ENCODE assay signal across 16 cellular contexts in the genomic region with DNA sequence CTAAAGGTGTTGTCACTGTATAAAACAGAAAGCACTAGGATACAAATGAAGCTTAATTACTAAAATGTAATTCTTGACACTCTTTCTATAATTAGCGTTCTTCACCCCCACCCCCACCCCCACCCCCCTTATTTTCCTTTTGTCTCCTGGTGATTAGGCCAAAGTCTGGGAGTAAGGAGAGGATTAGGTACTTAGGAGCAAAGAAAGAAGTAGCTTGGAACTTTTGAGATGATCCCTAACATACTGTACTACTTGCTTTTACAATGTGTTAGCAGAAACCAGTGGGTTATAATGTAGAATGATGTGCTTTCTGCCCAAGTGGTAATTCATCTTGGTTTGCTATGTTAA. TPM values are rescaled to one million over a fixed set of nuclear protein-coding genes. Genes with fewer than 3 reads are reported as not detected.
A peak's percentile ranks its signal among the peaks of the same experiment; 100 is the strongest.
DNase-seq lines count a peak whose midpoint lies in the region; ATAC-seq and TF ChIP-seq lines count a peak whose summit lies in the region.
"Had no signal": no experiment of that assay in that cellular context is flagged by ENCODE, and none has a peak within 500 bp of the region (broad histone marks: within the 10 kb centered on the region; RNA-seq: fewer than 3 reads in every experiment).

No MANE protein-coding gene starts in this region.

- H3K27ac ChIP-seq in HUES6 (ENCODE audit: low read depth, low read length) (peak overlapping the region; percentile 59; the same call in 1 of the 2 replicates), ascending aorta (no peak overlapping the region)
- H3K27ac ChIP-seq: tibial artery had no signal

- peaks cover 18% of the 10 kb centered on the region for H3K36me3 Mint-ChIP-seq in WTC11
- peaks cover 6 to 21% of the 10 kb centered on the region in 2 donors for H3K36me3 Mint-ChIP-seq in activated T-cell treated with anti-CD3 and anti-CD28 coated beads, Interleukin-2, amount 50 U/mL, for 72 hours (ENCODE audit: insufficient read depth in 2 of 2)

- peaks cover 57% of the 10 kb centered on the region for H3K4me1 Mint-ChIP-seq in WTC11
- H3K4me1 Mint-ChIP-seq in activated T-cell treated with anti-CD3 and anti-CD28 coated beads, Interleukin-2, amount 50 U/mL, for 72 hours (ENCODE audit: low read depth) = peaks cover 13% of the 10 kb centered on the region
- H3K4me1 Mint-ChIP-seq: B cell, IgD-negative memory B cell had no signal

- DNase-seq in WTC11 (ENCODE audit: low spot score) (no peak), iPS-NIHi7 (ENCODE audit: extremely low spot score) (peak; percentile 58), ascending aorta (ENCODE audit: low spot score in 2 of 2) (no peak)
- no peak for DNase-seq in activated T-cell treated with anti-CD3 and anti-CD28 coated beads, Interleukin-2, amount 50 U/mL, for 72 hours
- DNase-seq: GF-D8, GOT3, NCI-H524 treated with DMSO at 0.1 percent for 48 hours had no signal

- H3K9ac ChIP-seq in ES-I3 (ENCODE audit: low read depth, low read length) (peak overlapping the region; percentile 11; the same call in 1 of the 2 replicates), HUES6 (ENCODE audit: low read length) (no peak overlapping the region)

- ATAC-seq in WTC11 = peak; percentile 76
- no peak for ATAC-seq in GM21515 (IDR thresholded peaks at IDR 0.05; ENCODE audit: unreplicated experiment)
- no peak for ATAC-seq in activated T-cell treated with anti-CD3 and anti-CD28 coated beads, Interleukin-2, amount 50 U/mL, for 72 hours (replicated peaks in 1 of 2)
- no peak for ATAC-seq in GM18909 (IDR thresholded peaks at IDR 0.05; ENCODE audit: poor library complexity, unreplicated experiment)

- H3K27me3 ChIP-seq in HUES6 (ENCODE audit: control insufficient read depth, insufficient read depth, low read length) = no peaks in the 10 kb centered on the region
- no peaks in the 10 kb centered on the region for H3K27me3 ChIP-seq in ascending aorta
- H3K27me3 ChIP-seq: heart right ventricle, tibial artery had no signal

- H3K4me3 ChIP-seq in HUES6 (ENCODE audit: low read depth, low read length) = no peak overlapping the region
- no peak overlapping the region for H3K4me3 ChIP-seq in ascending aorta
- H3K4me3 ChIP-seq: heart right ventricle, tibial artery had no signal

- H3K4me3 Mint-ChIP-seq in WTC11 = peak overlapping the region; percentile 24; the same call in 1 of the 2 replicates
- H3K4me3 Mint-ChIP-seq in activated T-cell treated with anti-CD3 and anti-CD28 coated beads, Interleukin-2, amount 50 U/mL, for 72 hours = no peak overlapping the region
- H3K4me3 Mint-ChIP-seq: activated CD8-positive, alpha-beta T cell treated with anti-CD3 and anti-CD28 coated beads for 36 hours; B cell; IgD-negative memory B cell had no signal

- no peak for TF ChIP-seq CTCF in WTC11 (IDR thresholded peaks at IDR 0.05)
- TF ChIP-seq CTCF in ascending aorta (IDR thresholded peaks at IDR 0.05) = no peak

- H3K27ac Mint-ChIP-seq in WTC11 = peak overlapping the region; percentile 65; the same call in 1 of the 2 replicates
- H3K27ac Mint-ChIP-seq in activated T-cell treated with anti-CD3 and anti-CD28 coated beads, Interleukin-2, amount 50 U/mL, for 72 hours = no peak overlapping the region
- H3K27ac Mint-ChIP-seq: activated CD8-positive, alpha-beta T cell treated with anti-CD3 and anti-CD28 coated beads for 36 hours; B cell; IgD-negative memory B cell had no signal

- no peaks in the 10 kb centered on the region for H3K9me3 ChIP-seq in ES-I3 (ENCODE audit: control insufficient read depth, insufficient read depth, low read length)
- no peaks in the 10 kb centered on the region for H3K9me3 ChIP-seq in HUES6 (ENCODE audit: control insufficient read depth, insufficient read depth, low read depth, low read length)
- no peaks in the 10 kb centered on the region for H3K9me3 ChIP-seq in ascending aorta
- H3K9me3 ChIP-seq: tibial artery had no signal

- CTCF ChIA-PET in WTC11 (lab: Charles Lee) = interaction anchor here (0.6 to 1.9 kb wide), 39 partner anchors 12 to 561 kb away, joined by 3 to 18 read pairs (median 4); partner anchors contain the start of genes PCDH12 and SPRY4

- H3K4me1 ChIP-seq in ES-I3 (ENCODE audit: insufficient read depth, low read length) (peaks cover 31% of the 10 kb centered on the region), HUES6 (ENCODE audit: control insufficient read depth, insufficient read depth, low read length) (peaks cover 34% of the 10 kb centered on the region), ascending aorta (peaks cover 0 to 7% of the 10 kb centered on the region in 2 donors)

- peaks cover 4% of the 10 kb centered on the region for H3K9me3 Mint-ChIP-seq in WTC11
- H3K9me3 Mint-ChIP-seq in activated T-cell treated with anti-CD3 and anti-CD28 coated beads, Interleukin-2, amount 50 U/mL, for 72 hours = no peaks in the 10 kb centered on the region
- H3K9me3 Mint-ChIP-seq: activated CD8-positive, alpha-beta T cell treated with anti-CD3 and anti-CD28 coated beads for 36 hours; IgD-negative memory B cell had no signal

- no peaks in the 10 kb centered on the region for H3K27me3 Mint-ChIP-seq in WTC11 (ENCODE audit: low read depth)
- H3K27me3 Mint-ChIP-seq in activated T-cell treated with anti-CD3 and anti-CD28 coated beads, Interleukin-2, amount 50 U/mL, for 72 hours (ENCODE audit: low read depth) = no peaks in the 10 kb centered on the region
- H3K27me3 Mint-ChIP-seq: activated CD8-positive, alpha-beta T cell treated with anti-CD3 and anti-CD28 coated beads for 36 hours; B cell; IgD-negative memory B cell had no signal

- intact Hi-C loops in ascending aorta (cut with DNase I) = loop anchor here (1.0 to 5.0 kb wide), 4 partner anchors 65 to 735 kb away; no protein-coding TSS in a partner anchor

- POLR2A ChIA-PET in WTC11 (lab: Charles Lee) = no interaction called here

- H3K36me3 ChIP-seq in ES-I3 (ENCODE audit: insufficient read depth, low read length) (no peaks in the 10 kb centered on the region), HUES6 (ENCODE audit: control insufficient read depth, insufficient read depth, low read length) (peaks cover 8% of the 10 kb centered on the region), ascending aorta (peaks cover 12 to 29% of the 10 kb centered on the region in 2 donors)

TF ChIP-seq in WTC11, 78 proteins besides CTCF, POLR2A, EP300 and RAD21 (continues in another document):
- TF ChIP-seq NFATC4 (CRISPR knock-in tag; IDR thresholded peaks at IDR 0.05) = no peak
- TF ChIP-seq AFF4 (CRISPR knock-in tag; IDR thresholded peaks at IDR 0.05; ENCODE audit: borderline replicate concordance) = no peak
- no peak for TF ChIP-seq SP1 (CRISPR knock-in tag; conservative IDR thresholded peaks at IDR 0.05)
- TF ChIP-seq PRRX2 (CRISPR knock-in tag; IDR thresholded peaks at IDR 0.05) = no peak
- TF ChIP-seq, protein P1, sequence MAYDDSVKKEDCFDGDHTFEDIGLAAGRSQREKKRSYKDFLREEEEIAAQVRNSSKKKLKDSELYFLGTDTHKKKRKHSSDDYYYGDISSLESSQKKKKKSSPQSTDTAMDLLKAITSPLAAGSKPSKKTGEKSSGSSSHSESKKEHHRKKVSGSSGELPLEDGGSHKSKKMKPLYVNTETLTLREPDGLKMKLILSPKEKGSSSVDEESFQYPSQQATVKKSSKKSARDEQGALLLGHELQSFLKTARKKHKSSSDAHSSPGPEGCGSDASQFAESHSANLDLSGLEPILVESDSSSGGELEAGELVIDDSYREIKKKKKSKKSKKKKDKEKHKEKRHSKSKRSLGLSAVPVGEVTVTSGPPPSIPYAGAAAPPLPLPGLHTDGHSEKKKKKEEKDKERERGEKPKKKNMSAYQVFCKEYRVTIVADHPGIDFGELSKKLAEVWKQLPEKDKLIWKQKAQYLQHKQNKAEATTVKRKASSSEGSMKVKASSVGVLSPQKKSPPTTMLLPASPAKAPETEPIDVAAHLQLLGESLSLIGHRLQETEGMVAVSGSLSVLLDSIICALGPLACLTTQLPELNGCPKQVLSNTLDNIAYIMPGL (CRISPR knock-in tag; IDR thresholded peaks at IDR 0.05) = no peak
- no peak for TF ChIP-seq ZSCAN18 (CRISPR knock-in tag; IDR thresholded peaks at IDR 0.05)
- no peak for TF ChIP-seq ELF4 (CRISPR knock-in tag; IDR thresholded peaks at IDR 0.05; ENCODE audit: low read depth)
- TF ChIP-seq NFYB (CRISPR knock-in tag; conservative IDR thresholded peaks at IDR 0.05; ENCODE audit: low read depth) = no peak

RNA-seq across cellular contexts. Expression of gene NDFIP1, which starts 43.8 kb away (rescaled TPM):
- total RNA-seq in WTC11 (2021) = 26.4 to 27.6 TPM (median 26.6 TPM) in 3 replicates
- 310 TPM for total RNA-seq in ascending aorta
- total RNA-seq in activated T-cell treated with anti-CD3 and anti-CD28 coated beads, Interleukin-2, amount 50 U/mL, for 72 hours = 10 to 100 TPM; 63.1 to 73.1 TPM
